Comparison of ENCODE assay signal across 12 cellular contexts in the genomic region with DNA sequence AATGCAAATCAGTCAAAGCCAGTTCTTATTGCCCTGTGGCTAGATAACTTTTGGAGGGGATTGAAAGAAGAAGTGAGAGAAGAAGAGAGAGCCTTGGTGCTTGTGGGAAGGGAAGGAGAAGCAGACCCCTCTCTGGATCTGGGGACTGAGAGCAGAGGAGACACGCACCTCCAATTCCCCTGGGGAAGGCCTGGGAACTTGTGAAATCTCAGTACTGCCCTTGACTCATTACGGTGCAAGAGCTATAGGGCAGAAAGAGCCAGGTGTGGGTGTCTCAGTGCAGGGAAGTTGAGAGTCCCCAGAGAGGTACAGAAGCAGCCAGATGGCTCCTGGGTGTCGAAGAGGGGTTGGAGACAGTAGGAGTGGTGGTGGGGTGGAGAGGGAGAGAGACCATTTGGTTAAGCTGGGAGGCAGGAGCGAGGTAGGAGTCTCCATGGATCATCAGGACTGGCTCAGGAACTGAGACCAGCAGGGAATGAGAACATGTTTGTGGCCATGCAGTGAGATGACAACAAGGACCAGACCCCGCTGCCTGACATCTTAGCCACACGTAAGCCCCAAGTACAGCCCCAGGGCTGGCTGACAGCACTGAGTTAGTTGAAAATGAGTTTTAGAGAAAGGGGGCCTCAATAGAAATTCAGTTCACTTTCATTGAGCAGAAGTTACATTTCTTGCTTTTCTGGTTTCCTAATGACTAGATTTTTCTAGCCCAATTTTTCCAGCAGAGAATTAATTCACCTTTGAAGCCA.
DNase-seq lines count a peak whose midpoint lies in the region; ATAC-seq, FAIRE-seq and TF ChIP-seq lines count a peak whose summit lies in the region.
"Had no signal": no experiment of that assay in that cellular context is flagged by ENCODE, and none has a peak within 500 bp of the region (broad histone marks: within the 10 kb centered on the region; RNA-seq: fewer than 3 reads in every experiment).

No MANE protein-coding gene starts in this region.

- H3K4me3 ChIP-seq in transverse colon: no peak overlapping the region

- WGBS in transverse colon (ENCODE audit: low coverage in 1 of 2), 2 donors: 61 to 74% methylated on average over 3 to 6 of the region's 6 CpGs

- ATAC-seq in GM19328 (IDR thresholded peaks at IDR 0.05; ENCODE audit: unreplicated experiment) (peak; percentile 86), HG02885 (IDR thresholded peaks at IDR 0.05; ENCODE audit: poor library complexity, unreplicated experiment) (peak; percentile 87), left colon (no peak)
- ATAC-seq: CD8-positive, alpha-beta T cell; left lobe of liver; sciatic nerve had no signal

- no peaks in the 10 kb centered on the region for H3K4me1 ChIP-seq in transverse colon

- TF ChIP-seq POLR2A in GM12891 (IDR thresholded peaks at IDR 0.05; ENCODE audit: low read depth, low read length) (peak; percentile 78), transverse colon (IDR thresholded peaks at IDR 0.05) (no peak)

- H3K9me3 ChIP-seq in transverse colon: no peaks in the 10 kb centered on the region

- H3K27me3 ChIP-seq in transverse colon: no peaks in the 10 kb centered on the region

- TF ChIP-seq CTCF in transverse colon (IDR thresholded peaks at IDR 0.05): no peak

- no peak for FAIRE-seq in GM12891 (lab: Jason Lieb, UNC)

- no peaks in the 10 kb centered on the region for H3K36me3 ChIP-seq in transverse colon

- intact Hi-C loops in left colon (cut with DNase I, micrococcal nuclease) (no loop called here), transverse colon (cut with DNase I; ENCODE audit: low total_unique reads) (no loop called here)

- no peak overlapping the region for H3K27ac ChIP-seq in transverse colon

- in situ Hi-C loops in transverse colon (cut with MboI; ENCODE audit: low pct_ligation_motif_present in 1 of 4, low pct_unique_long_range_greater_than_20kb in 1 of 4, low sequenced_read_pairs in 3 of 4): no loop called here

- no peak for TF ChIP-seq EP300 in transverse colon (IDR thresholded peaks at IDR 0.05; ENCODE audit: low read depth)

- DNase-seq in GM12891 (ENCODE audit: insufficient read length, low spot score) (peak; percentile 53), NCI-H1436 (lab: John Stamatoyannopoulos, UW) (peak; percentile 40), left colon (no peak), D341Med (ENCODE audit: low spot score) (no peak), transverse colon (no peak)
- no peak for DNase-seq in activated CD4-positive, alpha-beta T cell treated with anti-CD3 and anti-CD28 coated beads, Interleukin-2, amount 50 U/mL, for 48 hours
- DNase-seq: amygdala; CD8-positive, alpha-beta T cell had no signal

TF ChIP-seq in GM12891, 5 proteins besides CTCF, POLR2A, EP300 and RAD21:
- TF ChIP-seq PAX5 (IDR thresholded peaks at IDR 0.05; ENCODE audit: insufficient read depth, low read length, severe bottlenecking): no peak
- peak; percentile 88; the same call in 1 of the 2 replicates for TF ChIP-seq POU2F2 (IDR thresholded peaks at IDR 0.05; ENCODE audit: low read depth, low read length)
- TF ChIP-seq TAF1 (IDR thresholded peaks at IDR 0.05; ENCODE audit: low read depth, low read length): peak; percentile 49; the same call in 1 of the 2 replicates
- peak; percentile 91 for TF ChIP-seq POLR2AphosphoS5 (IDR thresholded peaks at IDR 0.05; ENCODE audit: low read depth, low read length)
- TF ChIP-seq SPI1 (IDR thresholded peaks at IDR 0.05; ENCODE audit: low read depth, low read length): peak; percentile 95

Comparison
In these comparisons a context has a peak if more than half of its experiments do, and no peak if none do; other contexts are left out.
1. DNase-seq: peak in GM12891 (single experiment) and NCI-H1436 (single experiment); none in left colon (0 of 2), activated CD4-positive, alpha-beta T cell treated with anti-CD3 and anti-CD28 coated beads, Interleukin-2, amount 50 U/mL, for 48 hours (0 of 2), D341Med (single experiment) and transverse colon (single experiment).